In the genomic region with DNA sequence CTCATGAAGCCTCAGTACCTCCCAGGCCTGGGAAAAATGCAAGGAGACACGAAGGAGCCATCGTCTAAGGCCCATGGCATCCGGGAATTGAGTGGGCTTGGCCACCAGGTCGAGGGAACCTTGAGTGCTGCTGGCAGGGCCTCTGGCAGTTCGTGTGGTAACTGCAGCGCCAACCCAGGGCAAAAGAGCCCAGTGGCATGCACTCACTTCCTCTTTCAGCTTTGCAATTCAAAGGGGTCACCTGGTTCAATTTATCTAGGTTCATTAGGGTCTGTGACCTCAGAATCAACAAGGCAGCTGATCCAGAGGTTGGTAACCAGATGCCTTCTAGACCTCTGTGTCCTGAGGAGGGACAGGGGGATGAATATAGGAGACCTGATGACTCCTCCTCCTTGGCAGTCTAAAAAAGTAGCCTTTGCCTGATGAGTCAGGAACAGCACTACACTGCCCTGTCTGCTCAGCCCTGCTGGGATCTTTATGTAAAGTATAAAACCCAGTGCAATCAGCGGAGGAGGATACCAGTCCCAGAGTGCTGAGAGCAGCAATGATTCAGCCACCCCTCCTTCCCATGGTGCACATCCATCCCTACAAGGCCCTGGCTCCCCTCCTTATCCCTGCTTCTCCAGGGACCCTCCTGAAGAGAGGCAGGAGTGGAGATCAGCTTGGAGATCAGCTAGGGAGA, we compare ENCODE assay signal across 11 cellular contexts. TPM values are rescaled to one million over a fixed set of nuclear protein-coding genes. Genes with fewer than 3 reads are reported as not detected.
DNase-seq lines count a peak whose midpoint lies in the region; ATAC-seq and TF ChIP-seq lines count a peak whose summit lies in the region.
"Had no signal": no experiment of that assay in that cellular context is flagged by ENCODE, and none has a peak within 500 bp of the region (broad histone marks: within the 10 kb centered on the region; RNA-seq: fewer than 3 reads in every experiment).

No MANE protein-coding gene starts in this region.

- H3K27ac ChIP-seq in right cardiac atrium (ENCODE audit: low read length): no peak overlapping the region

- H3K36me3 Mint-ChIP-seq in activated T-helper 2 cell treated with anti-CD3 and anti-CD28 coated beads, Interferon-gamma antibody, Interleukin-2, Interleukin-4, amounts not matched to agents 10 μg/mL and 5 μg/mL and 100 μg/mL, durations not matched to agents 14 hours and 24 hours and 36 hours (ENCODE audit: low read depth): no peaks in the 10 kb centered on the region
- H3K36me3 Mint-ChIP-seq in Caco-2 (ENCODE audit: insufficient read depth, unreplicated experiment): no peaks in the 10 kb centered on the region
- H3K36me3 Mint-ChIP-seq: natural killer cell had no signal

- no peaks in the 10 kb centered on the region for H3K4me1 Mint-ChIP-seq in activated T-helper 2 cell treated with anti-CD3 and anti-CD28 coated beads, Interferon-gamma antibody, Interleukin-2, Interleukin-4, amounts not matched to agents 10 μg/mL and 5 μg/mL and 100 μg/mL, durations not matched to agents 14 hours and 24 hours and 36 hours (ENCODE audit: low read depth)
- peaks cover 7% of the 10 kb centered on the region for H3K4me1 Mint-ChIP-seq in Caco-2 (ENCODE audit: low read depth, unreplicated experiment)
- H3K4me1 Mint-ChIP-seq: activated CD4-positive, alpha-beta T cell treated with anti-CD3 and anti-CD28 coated beads, Interleukin-2, amount 10 ng/mL, durations not matched to agents 7 days and 5 days had no signal

- H3K27me3 Mint-ChIP-seq in activated T-helper 2 cell treated with anti-CD3 and anti-CD28 coated beads, Interferon-gamma antibody, Interleukin-2, Interleukin-4, amounts not matched to agents 10 μg/mL and 5 μg/mL and 100 μg/mL, durations not matched to agents 14 hours and 24 hours and 36 hours (ENCODE audit: low read depth): peaks cover 38% of the 10 kb centered on the region
- peaks cover 16% of the 10 kb centered on the region for H3K27me3 Mint-ChIP-seq in Caco-2 (ENCODE audit: insufficient read depth, unreplicated experiment)

- intact Hi-C loops in activated T-helper 2 cell treated with anti-CD3 and anti-CD28 coated beads, Interferon-gamma antibody, Interleukin-2, Interleukin-4, amounts not matched to agents 10 μg/mL and 5 μg/mL and 100 μg/mL, durations not matched to agents 14 hours and 24 hours and 36 hours (cut with micrococcal nuclease): no loop called here
- intact Hi-C loops in Caco-2 (cut with micrococcal nuclease; ENCODE audit: unreplicated experiment) (no loop called here), right cardiac atrium (cut with DNase I) (loop anchor here in 3 of 4 donors (5.0 to 10.0 kb wide), 3 partner anchors 73 to 343 kb away; partner anchors contain the start of gene OPTC (in 1 of the 3))

- H3K4me1 ChIP-seq in Caco-2 (peaks cover 5% of the 10 kb centered on the region; the same call in 1 of the 2 replicates), right cardiac atrium (ENCODE audit: control insufficient read depth, insufficient read depth, low read length) (peaks cover 6% of the 10 kb centered on the region)

- H3K27me3 ChIP-seq in Caco-2 (replicated peaks; ENCODE audit: control insufficient read depth, insufficient read depth, low read length) (peaks cover 1% of the 10 kb centered on the region; the same call in 1 of the 2 replicates), right cardiac atrium (ENCODE audit: control insufficient read depth, insufficient read depth) (no peaks in the 10 kb centered on the region)

- BruUV-seq in Caco-2 (replicated peaks; lab: Mats Ljungman, UMichigan): no TSS peak

- H3K4me3 Mint-ChIP-seq in activated T-helper 2 cell treated with anti-CD3 and anti-CD28 coated beads, Interferon-gamma antibody, Interleukin-2, Interleukin-4, amounts not matched to agents 10 μg/mL and 5 μg/mL and 100 μg/mL, durations not matched to agents 14 hours and 24 hours and 36 hours (ENCODE audit: low read depth): no peak overlapping the region
- no peak overlapping the region for H3K4me3 Mint-ChIP-seq in Caco-2 (ENCODE audit: unreplicated experiment)
- H3K4me3 Mint-ChIP-seq: activated CD4-positive, alpha-beta T cell treated with anti-CD3 and anti-CD28 coated beads, Interleukin-2, amount 10 ng/mL, durations not matched to agents 7 days and 5 days; natural killer cell had no signal

- WGBS in right cardiac atrium: 77% methylated on average over 7 of the region's 7 CpGs

- peaks cover 5% of the 10 kb centered on the region for H3K9me3 Mint-ChIP-seq in activated T-helper 2 cell treated with anti-CD3 and anti-CD28 coated beads, Interferon-gamma antibody, Interleukin-2, Interleukin-4, amounts not matched to agents 10 μg/mL and 5 μg/mL and 100 μg/mL, durations not matched to agents 14 hours and 24 hours and 36 hours
- H3K9me3 Mint-ChIP-seq in Caco-2 (ENCODE audit: unreplicated experiment): no peaks in the 10 kb centered on the region
- H3K9me3 Mint-ChIP-seq: natural killer cell had no signal

- no peaks in the 10 kb centered on the region; the same call in 1 of the 2 replicates for H3K9me3 ChIP-seq in Caco-2
- no peaks in the 10 kb centered on the region for H3K9me3 ChIP-seq in right cardiac atrium (ENCODE audit: control insufficient read depth, low read length)

- ATAC-seq in right cardiac atrium: no peak
- ATAC-seq: natural killer cell had no signal

- H3K4me3 ChIP-seq in Caco-2 (ENCODE audit: low read depth, low read length) (no peak overlapping the region), right cardiac atrium (ENCODE audit: low read length) (no peak overlapping the region)

- H3K36me3 ChIP-seq in Caco-2 (ENCODE audit: control insufficient read depth, insufficient read depth, low read length): no peaks in the 10 kb centered on the region

- DNase-seq in A172 (ENCODE audit: low spot score) (peak; percentile 65), M059J (ENCODE audit: low read depth) (peak; percentile 64), amniotic stem cell (lab: John Stamatoyannopoulos, UW) (peak; percentile 65), kidney glomerular epithelial cell (lab: John Stamatoyannopoulos, UW) (peak; percentile 18), Caco-2 (no peak), T-helper 9 cell (no peak), right cardiac atrium (no peak)
- DNase-seq in activated T-helper 2 cell treated with anti-CD3 and anti-CD28 coated beads, Interferon-gamma antibody, Interleukin-2, Interleukin-4, amounts not matched to agents 10 μg/mL and 5 μg/mL and 100 μg/mL, durations not matched to agents 14 hours and 24 hours and 36 hours (ENCODE audit: low spot score): no peak
- DNase-seq: activated CD4-positive, alpha-beta T cell treated with anti-CD3 and anti-CD28 coated beads, Interleukin-2, amount 10 ng/mL, durations not matched to agents 7 days and 5 days; KBM-7; natural killer cell had no signal

- TF ChIP-seq CTCF in Caco-2 (IDR thresholded peaks at IDR 0.05; ENCODE audit: insufficient read depth in 1 of 2, low read depth in 1 of 2, low read length in 1 of 2, severe bottlenecking in 1 of 2, unreplicated experiment in 1 of 2): no peak

- no peak overlapping the region for H3K27ac Mint-ChIP-seq in activated T-helper 2 cell treated with anti-CD3 and anti-CD28 coated beads, Interferon-gamma antibody, Interleukin-2, Interleukin-4, amounts not matched to agents 10 μg/mL and 5 μg/mL and 100 μg/mL, durations not matched to agents 14 hours and 24 hours and 36 hours
- no peak overlapping the region for H3K27ac Mint-ChIP-seq in Caco-2 (ENCODE audit: unreplicated experiment)
- H3K27ac Mint-ChIP-seq: activated CD4-positive, alpha-beta T cell treated with anti-CD3 and anti-CD28 coated beads, Interleukin-2, amount 10 ng/mL, durations not matched to agents 7 days and 5 days; natural killer cell had no signal

- POLR2A ChIA-PET in Caco-2 (lab: Charles Lee): no interaction called here

- CTCF ChIA-PET in Caco-2 (lab: Charles Lee): interaction anchor here (0.5 to 0.6 kb wide), 2 partner anchors 153 to 934 kb away, joined by 3 to 4 read pairs; no protein-coding TSS in a partner anchor

RNA-seq across cellular contexts. Expression of gene FMOD, which starts 11.1 kb away (rescaled TPM):
- not detected in 2 replicates for total RNA-seq in A172 (2014; rRNA removed; shearing (Covaris generic))
- total RNA-seq in M059J (2014; rRNA removed; shearing (Covaris generic)): not detected in 2 replicates
- 4.0 and 5.4 TPM in 2 replicates for total RNA-seq in activated T-helper 2 cell treated with anti-CD3 and anti-CD28 coated beads, Interferon-gamma antibody, Interleukin-2, Interleukin-4, amounts not matched to agents 10 μg/mL and 5 μg/mL and 100 μg/mL, durations not matched to agents 14 hours and 24 hours and 36 hours
- total RNA-seq in Caco-2 (2022) (32.6 and 36.3 TPM in 2 replicates), right cardiac atrium (10 to 100 TPM; 54.8 to 91.6 (median 63.5) TPM)
- polyA plus RNA-seq in right cardiac atrium: 35.9 TPM
- total RNA-seq: activated CD4-positive, alpha-beta T cell treated with anti-CD3 and anti-CD28 coated beads, Interleukin-2, amount 10 ng/mL, durations not matched to agents 7 days and 5 days; natural killer cell had no signal

RNA-seq across cellular contexts. Expression of gene BTG2, which starts 56.7 kb away (rescaled TPM):
- 11.3 and 13.2 TPM in 2 replicates for total RNA-seq in A172 (2014; rRNA removed; shearing (Covaris generic))
- 0.67 and 1.2 TPM in 2 replicates for total RNA-seq in M059J (2014; rRNA removed; shearing (Covaris generic))
- 98.1 and 98.8 TPM in 2 replicates for total RNA-seq in activated T-helper 2 cell treated with anti-CD3 and anti-CD28 coated beads, Interferon-gamma antibody, Interleukin-2, Interleukin-4, amounts not matched to agents 10 μg/mL and 5 μg/mL and 100 μg/mL, durations not matched to agents 14 hours and 24 hours and 36 hours
- total RNA-seq in Caco-2 (2022) (21.2 and 21.6 TPM in 2 replicates), right cardiac atrium (100 to 1,000 TPM in 2 of 4 donors, 10 to 100 TPM in 2; 68.1 to 361 (median 105) TPM)
- 333 TPM for polyA plus RNA-seq in right cardiac atrium

Comparison
In these comparisons a context has a peak if more than half of its experiments do, and no peak if none do; other contexts are left out.
1. DNase-seq: peak in A172 (single experiment), M059J (single experiment), amniotic stem cell (single experiment) and kidney glomerular epithelial cell (single experiment); none in activated T-helper 2 cell treated with anti-CD3 and anti-CD28 coated beads, Interferon-gamma antibody, Interleukin-2, Interleukin-4, amounts not matched to agents 10 μg/mL and 5 μg/mL and 100 μg/mL, durations not matched to agents 14 hours and 24 hours and 36 hours (single experiment), Caco-2 (0 of 2), T-helper 9 cell (single experiment) and right cardiac atrium (0 of 3).
2. intact Hi-C loops: an anchor here in right cardiac atrium (5.0 to 10.0 kb wide); none called in activated T-helper 2 cell treated with anti-CD3 and anti-CD28 coated beads, Interferon-gamma antibody, Interleukin-2, Interleukin-4, amounts not matched to agents 10 μg/mL and 5 μg/mL and 100 μg/mL, durations not matched to agents 14 hours and 24 hours and 36 hours and Caco-2.